1 cellular context compared by ENCODE assay signal in the genomic region with DNA sequence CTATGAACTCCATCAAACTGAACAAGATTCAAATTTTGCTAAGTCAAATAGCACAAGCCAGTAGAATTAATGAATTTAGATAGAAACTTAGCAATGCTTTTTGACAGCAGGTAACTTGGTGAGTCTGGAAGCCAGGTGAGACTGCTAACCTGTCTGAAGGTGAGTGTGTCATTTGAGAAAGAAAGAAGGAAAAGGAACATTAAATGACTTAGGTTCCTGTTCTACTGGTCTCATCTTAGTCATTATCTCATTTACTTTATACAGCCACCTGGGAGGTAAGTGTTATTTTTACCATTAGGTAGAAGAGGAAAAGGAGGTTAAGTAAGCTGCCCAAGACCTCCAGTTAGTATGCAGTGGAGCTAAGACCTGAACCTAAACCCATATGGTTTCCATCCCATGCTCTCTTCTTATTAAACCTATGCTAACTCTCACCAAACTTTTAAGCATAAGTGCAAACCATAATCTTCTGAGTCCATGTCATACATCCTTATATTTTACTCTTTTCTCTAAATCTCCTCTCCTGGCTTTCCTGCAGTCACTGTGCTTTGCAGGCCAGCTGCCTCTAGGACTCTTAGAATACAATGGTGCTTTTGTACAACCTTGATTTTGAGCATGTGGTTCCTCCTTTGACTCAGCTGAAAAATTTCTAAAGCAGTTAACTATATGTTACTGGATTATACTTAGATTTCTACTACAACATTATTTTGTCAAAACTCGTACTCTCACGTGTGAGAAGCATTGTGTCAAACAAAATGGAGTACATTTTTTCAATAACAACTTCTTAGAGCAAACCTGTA.
TF ChIP-seq lines count a peak whose summit lies in the region.

No MANE protein-coding gene starts in this region.

TF ChIP-seq in IMR-90, 13 proteins besides CTCF, POLR2A, EP300 and RAD21 (continued from another document):
- TF ChIP-seq, protein P1, sequence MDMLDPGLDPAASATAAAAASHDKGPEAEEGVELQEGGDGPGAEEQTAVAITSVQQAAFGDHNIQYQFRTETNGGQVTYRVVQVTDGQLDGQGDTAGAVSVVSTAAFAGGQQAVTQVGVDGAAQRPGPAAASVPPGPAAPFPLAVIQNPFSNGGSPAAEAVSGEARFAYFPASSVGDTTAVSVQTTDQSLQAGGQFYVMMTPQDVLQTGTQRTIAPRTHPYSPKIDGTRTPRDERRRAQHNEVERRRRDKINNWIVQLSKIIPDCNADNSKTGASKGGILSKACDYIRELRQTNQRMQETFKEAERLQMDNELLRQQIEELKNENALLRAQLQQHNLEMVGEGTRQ (IDR thresholded peaks at IDR 0.05; ENCODE audit: low read depth, low read length), result no peak
- TF ChIP-seq MXI1 (IDR thresholded peaks at IDR 0.05; ENCODE audit: borderline replicate concordance, low read depth, low read length), result no peak
- TF ChIP-seq RFX5 (IDR thresholded peaks at IDR 0.05; ENCODE audit: low read depth, low read length), result no peak
- no peak for TF ChIP-seq RCOR1 (IDR thresholded peaks at IDR 0.05; ENCODE audit: insufficient replicate concordance, low read length)
- TF ChIP-seq NFE2L2 (IDR thresholded peaks at IDR 0.05; ENCODE audit: low read depth, low read length), result no peak
- TF ChIP-seq CEBPB (IDR thresholded peaks at IDR 0.05; ENCODE audit: low read depth, low read length), result no peak
